ENCODE assay signal across 1 cellular context in the genomic region with DNA sequence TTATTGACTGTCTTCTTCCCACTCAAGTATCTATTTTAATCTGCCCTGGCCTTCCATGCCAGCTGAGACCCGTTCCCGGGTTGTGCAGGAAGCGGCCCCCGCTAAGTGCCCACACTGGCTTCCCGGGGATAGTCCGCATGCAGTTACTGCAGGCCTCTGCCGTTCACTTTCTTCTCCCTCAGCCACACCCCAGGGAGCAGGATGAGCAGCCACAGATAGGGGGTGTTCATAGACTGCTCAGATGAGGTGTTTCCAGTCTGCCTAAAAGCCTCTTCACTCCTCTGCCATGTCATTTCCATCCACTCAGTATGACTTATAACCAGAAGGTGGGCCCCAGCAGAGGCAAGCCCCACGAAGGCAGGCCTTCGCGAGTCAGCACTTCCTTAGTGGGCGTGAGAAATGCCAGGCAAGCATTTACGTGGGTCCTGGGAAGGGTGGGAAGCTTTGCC.
TF ChIP-seq lines count a peak whose summit lies in the region.

No MANE protein-coding gene starts in this region.

TF ChIP-seq in HepG2, 621 proteins besides CTCF, POLR2A, EP300 and RAD21:
- TF ChIP-seq ZFYVE20 (CRISPR knock-in tag; IDR thresholded peaks at IDR 0.05; ENCODE audit: borderline replicate concordance, low read depth): no peak
- no peak for TF ChIP-seq DPF2 (CRISPR knock-in tag; IDR thresholded peaks at IDR 0.05; ENCODE audit: borderline replicate concordance, low read depth)
- peak; percentile 47; the same call in 1 of the 2 replicates for TF ChIP-seq MAFF (IDR thresholded peaks at IDR 0.05; ENCODE audit: low read depth, low read length)
- TF ChIP-seq MAFK (conservative IDR thresholded peaks at IDR 0.05 in 1 of 2, IDR thresholded peaks at IDR 0.05 in 1 of 2; ENCODE audit: low read length in 2 of 2): peak; percentile 51 to 64
- TF ChIP-seq ZBTB8A (CRISPR knock-in tag; IDR thresholded peaks at IDR 0.05; ENCODE audit: borderline replicate concordance, low read depth): no peak
- TF ChIP-seq AHR (CRISPR knock-in tag; IDR thresholded peaks at IDR 0.05): no peak
